ENCODE assay signal across 21 cellular contexts in the genomic region with DNA sequence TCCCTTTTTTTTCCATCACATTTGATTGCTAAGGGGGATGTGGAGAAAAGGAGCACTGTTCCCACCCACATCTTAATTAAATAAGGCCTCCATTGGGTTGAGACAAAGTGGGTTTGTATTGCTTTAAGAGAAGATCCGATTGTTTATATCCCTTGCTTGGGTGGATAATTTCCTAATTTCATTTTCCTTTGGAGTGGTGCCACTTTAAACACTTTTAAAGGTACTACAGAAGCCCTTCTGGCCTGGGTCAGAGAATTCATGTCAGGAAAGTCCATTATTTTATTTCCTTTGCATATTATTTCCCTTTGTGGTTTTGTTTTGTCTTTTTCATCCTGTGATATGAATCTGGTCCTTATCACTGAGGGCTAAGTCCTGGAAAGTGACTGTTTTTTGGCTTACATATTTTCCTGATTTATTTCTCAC. TPM values are rescaled to one million over a fixed set of nuclear protein-coding genes. Genes with fewer than 3 reads are reported as not detected.
DNase-seq lines count a peak whose midpoint lies in the region; ATAC-seq and TF ChIP-seq lines count a peak whose summit lies in the region.
"Had no signal": no experiment of that assay in that cellular context is flagged by ENCODE, and none has a peak within 500 bp of the region (broad histone marks: within the 10 kb centered on the region; RNA-seq: fewer than 3 reads in every experiment).

No MANE protein-coding gene starts in this region.

- intact Hi-C loops in Right ventricle myocardium inferior (cut with DNase I): loop anchor here (5.0 kb wide), 1 partner anchor 137 kb away; no protein-coding TSS in a partner anchor
- intact Hi-C loops in cardiac septum (cut with DNase I): no loop called here
- intact Hi-C loops in left ventricle myocardium superior (cut with micrococcal nuclease): no loop called here

- H3K4me1 ChIP-seq in foreskin keratinocyte: no peaks in the 10 kb centered on the region
- H3K4me1 ChIP-seq: body of pancreas had no signal

- H3K27ac ChIP-seq in foreskin keratinocyte: no peak overlapping the region
- H3K27ac ChIP-seq: body of pancreas had no signal

- peaks cover 10 to 27% of the 10 kb centered on the region in 2 donors for H3K4me1 Mint-ChIP-seq in natural killer cell treated with Interleukin-12 subunit alpha and Interleukin-12 subunit beta and Interleukin-15 and Interleukin-18, amount 100 ng/mL, for 72 hours (ENCODE audit: low read depth in 2 of 2)
- peaks cover 32% of the 10 kb centered on the region for H3K4me1 Mint-ChIP-seq in activated T-cell treated with anti-CD3 and anti-CD28 coated beads, Interleukin-2, amount 50 U/mL, for 4 hours (ENCODE audit: low read depth)

- TF ChIP-seq CTCF in foreskin keratinocyte (conservative IDR thresholded peaks at IDR 0.05): no peak

- H3K27me3 Mint-ChIP-seq in natural killer cell treated with Interleukin-12 subunit alpha and Interleukin-12 subunit beta and Interleukin-15 and Interleukin-18, amount 100 ng/mL, for 72 hours: no peaks in the 10 kb centered on the region
- no peaks in the 10 kb centered on the region for H3K27me3 Mint-ChIP-seq in activated T-cell treated with anti-CD3 and anti-CD28 coated beads, Interleukin-2, amount 50 U/mL, for 4 hours (ENCODE audit: low read depth)
- H3K27me3 Mint-ChIP-seq: CD4-positive, CD25-positive, alpha-beta regulatory T cell; dendritic cell treated with granulocyte-macrophage colony-stimulating factor and Interleukin-4, amounts not matched to agents 40 ng/mL and 50 ng/mL, for 4 days had no signal

- DNase-seq in Right ventricle myocardium inferior (ENCODE audit: missing footprints) (no peak), cardiac septum (ENCODE audit: low spot score) (no peak), left ventricle myocardium superior (no peak), foreskin keratinocyte (no peak), HT-29 (ENCODE audit: low spot score) (no peak)
- no peak for DNase-seq in natural killer cell treated with Interleukin-12 subunit alpha and Interleukin-12 subunit beta and Interleukin-15 and Interleukin-18, amount 100 ng/mL, for 72 hours (ENCODE audit: low spot score)
- DNase-seq in activated T-cell treated with anti-CD3 and anti-CD28 coated beads, Interleukin-2, amount 50 U/mL, for 4 hours: no peak
- DNase-seq: activated T-cell treated with anti-CD3 and anti-CD28 coated beads, Interleukin-2, amount 50 U/mL, for 48 hours; body of pancreas; CD4-positive, CD25-positive, alpha-beta regulatory T cell; DND-41; HCEC 1CT; immature natural killer cell; mesenchymal stem cell; NCI-H187; stimulated activated naive CD4-positive, alpha-beta T cell treated with Interleukin-2 at 50 U/mL for 16 hours; upper lobe of left lung had no signal

- H3K4me3 Mint-ChIP-seq in natural killer cell treated with Interleukin-12 subunit alpha and Interleukin-12 subunit beta and Interleukin-15 and Interleukin-18, amount 100 ng/mL, for 72 hours: no peak overlapping the region
- H3K4me3 Mint-ChIP-seq in activated T-cell treated with anti-CD3 and anti-CD28 coated beads, Interleukin-2, amount 50 U/mL, for 4 hours: no peak overlapping the region
- H3K4me3 Mint-ChIP-seq: CD4-positive, CD25-positive, alpha-beta regulatory T cell; dendritic cell treated with granulocyte-macrophage colony-stimulating factor and Interleukin-4, amounts not matched to agents 40 ng/mL and 50 ng/mL, for 4 days; immature natural killer cell had no signal

- peak; percentile 37 for ATAC-seq in Right ventricle myocardium inferior
- peak; percentile 71 for ATAC-seq in SK-N-SH treated with all-trans-retinoic acid at 6 μM for 48 hours
- peak; percentile 69 for ATAC-seq in left ventricle myocardium superior
- ATAC-seq in natural killer cell treated with Interleukin-12 subunit alpha and Interleukin-12 subunit beta and Interleukin-15 and Interleukin-18, amount 100 ng/mL, for 72 hours: no peak
- ATAC-seq in foreskin keratinocyte: no peak
- no peak for ATAC-seq in activated T-cell treated with anti-CD3 and anti-CD28 coated beads, Interleukin-2, amount 50 U/mL, for 4 hours
- ATAC-seq: activated naive CD4-positive, alpha-beta T cell treated with anti-CD3 and anti-CD28 coated beads, Interleukin-2, amount 50 U/mL, for 72 hours; body of pancreas; esophagus mucosa had no signal

- no peaks in the 10 kb centered on the region for H3K27me3 ChIP-seq in foreskin keratinocyte
- H3K27me3 ChIP-seq: body of pancreas, upper lobe of left lung had no signal

- H3K27ac Mint-ChIP-seq in natural killer cell treated with Interleukin-12 subunit alpha and Interleukin-12 subunit beta and Interleukin-15 and Interleukin-18, amount 100 ng/mL, for 72 hours: no peak overlapping the region
- H3K27ac Mint-ChIP-seq: activated naive CD4-positive, alpha-beta T cell treated with anti-CD3 and anti-CD28 coated beads, Interleukin-2, amount 50 U/mL, for 72 hours; CD4-positive, CD25-positive, alpha-beta regulatory T cell; dendritic cell treated with granulocyte-macrophage colony-stimulating factor and Interleukin-4, amounts not matched to agents 40 ng/mL and 50 ng/mL, for 4 days; immature natural killer cell had no signal

- H3K9me3 Mint-ChIP-seq in natural killer cell treated with Interleukin-12 subunit alpha and Interleukin-12 subunit beta and Interleukin-15 and Interleukin-18, amount 100 ng/mL, for 72 hours: no peaks in the 10 kb centered on the region
- H3K9me3 Mint-ChIP-seq in activated T-cell treated with anti-CD3 and anti-CD28 coated beads, Interleukin-2, amount 50 U/mL, for 4 hours: no peaks in the 10 kb centered on the region
- H3K9me3 Mint-ChIP-seq: CD4-positive, CD25-positive, alpha-beta regulatory T cell; dendritic cell treated with granulocyte-macrophage colony-stimulating factor and Interleukin-4, amounts not matched to agents 40 ng/mL and 50 ng/mL, for 4 days; immature natural killer cell had no signal

- H3K36me3 Mint-ChIP-seq in natural killer cell treated with Interleukin-12 subunit alpha and Interleukin-12 subunit beta and Interleukin-15 and Interleukin-18, amount 100 ng/mL, for 72 hours: no peaks in the 10 kb centered on the region
- H3K36me3 Mint-ChIP-seq in activated T-cell treated with anti-CD3 and anti-CD28 coated beads, Interleukin-2, amount 50 U/mL, for 4 hours (ENCODE audit: insufficient read depth): peaks cover 4% of the 10 kb centered on the region
- H3K36me3 Mint-ChIP-seq: immature natural killer cell had no signal

TF ChIP-seq in SK-N-SH treated with all-trans-retinoic acid at 6 μM for 48 hours, 23 proteins besides CTCF, POLR2A, EP300 and RAD21:
- TF ChIP-seq TOX (CRISPR knock-in tag; IDR thresholded peaks at IDR 0.05; ENCODE audit: borderline replicate concordance) (peak; percentile 42; the same call in 1 of the 2 replicates), SNAI2 (CRISPR knock-in tag; IDR thresholded peaks at IDR 0.05) (peak; percentile 30; the same call in 1 of the 2 replicates), ZFP30 (CRISPR knock-in tag; IDR thresholded peaks at IDR 0.05) (0 out of 2 replicates have a peak, but pooled peaks have one; percentile 30), ISL1 (CRISPR knock-in tag; IDR thresholded peaks at IDR 0.05) (peak; percentile 96), ZNF565 (CRISPR knock-in tag; conservative IDR thresholded peaks at IDR 0.05; ENCODE audit: low read depth) (no peak), ZNF8 (CRISPR knock-in tag; IDR thresholded peaks at IDR 0.05) (0 out of 2 replicates have a peak, but pooled peaks have one; percentile 4), TCF4 (CRISPR knock-in tag; IDR thresholded peaks at IDR 0.05; ENCODE audit: borderline replicate concordance) (peak; percentile 78; the same call in 1 of the 2 replicates), ZC3H10 (CRISPR knock-in tag; IDR thresholded peaks at IDR 0.05) (no peak), CREB5 (CRISPR knock-in tag; IDR thresholded peaks at IDR 0.05; ENCODE audit: low read depth) (0 out of 2 replicates have a peak, but pooled peaks have one; percentile 25), OSR1 (CRISPR knock-in tag; IDR thresholded peaks at IDR 0.05) (no peak), CSDC2 (CRISPR knock-in tag; IDR thresholded peaks at IDR 0.05) (no peak)
- TF ChIP-seq, protein P1, sequence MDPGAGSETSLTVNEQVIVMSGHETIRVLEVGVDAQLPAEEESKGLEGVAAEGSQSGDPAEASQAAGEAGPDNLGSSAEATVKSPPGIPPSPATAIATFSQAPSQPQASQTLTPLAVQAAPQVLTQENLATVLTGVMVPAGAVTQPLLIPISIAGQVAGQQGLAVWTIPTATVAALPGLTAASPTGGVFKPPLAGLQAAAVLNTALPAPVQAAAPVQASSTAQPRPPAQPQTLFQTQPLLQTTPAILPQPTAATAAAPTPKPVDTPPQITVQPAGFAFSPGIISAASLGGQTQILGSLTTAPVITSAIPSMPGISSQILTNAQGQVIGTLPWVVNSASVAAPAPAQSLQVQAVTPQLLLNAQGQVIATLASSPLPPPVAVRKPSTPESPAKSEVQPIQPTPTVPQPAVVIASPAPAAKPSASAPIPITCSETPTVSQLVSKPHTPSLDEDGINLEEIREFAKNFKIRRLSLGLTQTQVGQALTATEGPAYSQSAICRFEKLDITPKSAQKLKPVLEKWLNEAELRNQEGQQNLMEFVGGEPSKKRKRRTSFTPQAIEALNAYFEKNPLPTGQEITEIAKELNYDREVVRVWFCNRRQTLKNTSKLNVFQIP (CRISPR knock-in tag; IDR thresholded peaks at IDR 0.05; ENCODE audit: borderline replicate concordance, low read depth): no peak; the same call in 1 of the 2 replicates

RNA-seq across cellular contexts. Expression of gene PHACTR2, which starts 56.9 kb away (rescaled TPM):
- total RNA-seq in Right ventricle myocardium inferior (75.9 TPM), cardiac septum (59.3 TPM), left ventricle myocardium superior (88.1 TPM), foreskin keratinocyte (40.4 and 45.2 TPM in 2 replicates)
- 10 to 100 TPM; 19.9 to 23.6 TPM for total RNA-seq in natural killer cell treated with Interleukin-12 subunit alpha and Interleukin-12 subunit beta and Interleukin-15 and Interleukin-18, amount 100 ng/mL, for 72 hours
- 2.8 and 3.3 TPM in 2 replicates for polyA plus RNA-seq in foreskin keratinocyte
- 10 to 100 TPM; 25.7 to 33.4 (median 26.2) TPM for total RNA-seq in activated T-cell treated with anti-CD3 and anti-CD28 coated beads, Interleukin-2, amount 50 U/mL, for 4 hours
- total RNA-seq in HT-29 (2014; rRNA removed; shearing (Covaris generic)): 10.2 and 11.8 TPM in 2 replicates

Comparison
In these comparisons a context has a peak if more than half of its experiments do, and no peak if none do; other contexts are left out.
1. ATAC-seq: peak in Right ventricle myocardium inferior (single experiment), SK-N-SH treated with all-trans-retinoic acid at 6 μM for 48 hours (single experiment) and left ventricle myocardium superior (single experiment); none in natural killer cell treated with Interleukin-12 subunit alpha and Interleukin-12 subunit beta and Interleukin-15 and Interleukin-18, amount 100 ng/mL, for 72 hours (0 of 2), foreskin keratinocyte (single experiment) and activated T-cell treated with anti-CD3 and anti-CD28 coated beads, Interleukin-2, amount 50 U/mL, for 4 hours (0 of 2).